Comparison of ENCODE assay signal across 33 cellular contexts in genomic region chr21:37746849-37747248, GRCh38.
DNase-seq lines count a peak whose midpoint lies in the region; ATAC-seq, FAIRE-seq and TF ChIP-seq lines count a peak whose summit lies in the region.
"Had no signal": no experiment of that assay in that cellular context is flagged by ENCODE, and none has a peak within 500 bp of the region (broad histone marks: within the 10 kb centered on the region; RNA-seq: fewer than 3 reads in every experiment).

No MANE protein-coding gene starts in this region.

- no peak overlapping the region for H2BK5ac ChIP-seq in neuronal stem cell (ENCODE audit: low read length)

- H2AFZ ChIP-seq in HepG2 (ENCODE audit: low read length) (no peak overlapping the region), neuronal stem cell (ENCODE audit: low read length) (no peak overlapping the region)

- H3K79me1 ChIP-seq in neuronal stem cell (ENCODE audit: low read depth, low read length), result no peaks in the 10 kb centered on the region

- no peak overlapping the region for H4K8ac ChIP-seq in neuronal stem cell (ENCODE audit: low read depth, low read length)

- CTCF ChIA-PET in HepG2 (lab: Yijun Ruan, JAX; ENCODE audit: low intra/inter-chr PET ratio, low total read pairs), result no interaction called here

- no peak overlapping the region for H2BK15ac ChIP-seq in neuronal stem cell (ENCODE audit: low read length)

- DNase-seq in HepG2 (ENCODE audit: low spot score) (no peak), right lobe of liver (no peak), astrocyte of the cerebellum (ENCODE audit: low read depth) (no peak), foreskin keratinocyte (no peak), neuronal stem cell (ENCODE audit: low spot score) (no peak), NCI-H1092 (lab: John Stamatoyannopoulos, UW) (no peak)
- no peak for DNase-seq in stimulated activated naive CD8-positive, alpha-beta T cell treated with anti-CD3 and anti-CD28 coated beads, Interleukin-15, amount 100 ng/mL, for 72 hours
- DNase-seq: activated CD8-positive, alpha-beta T cell treated with anti-CD3 and anti-CD28 coated beads, Interleukin-2, amount 10 ng/mL, durations not matched to agents 7 days and 5 days; AML-193; CD8-positive, alpha-beta T cell; cortex of kidney; effector memory CD4-positive, alpha-beta T cell; EL; erythroblast; foreskin fibroblast; NCI-H1417 treated with DMSO at 0.1 percent for 48 hours; NCI-H2081; NCI-H2227 treated with DMSO at 0.1 percent for 48 hours; NCI-H526 treated with DMSO at 0.1 percent for 48 hours; pancreas; Peyer's patch; retina; SHP77 treated with DMSO at 0.1 percent for 48 hours; stimulated activated CD4-positive, alpha-beta T cell treated with anti-CD3 and anti-CD28 coated beads, Interleukin-1b, Interleukin-23, amount 100 ng/mL, for 48 hours; stimulated activated naive CD8-positive, alpha-beta T cell treated with anti-CD3 and anti-CD28 coated beads, Interleukin-15, Interleukin-2, amounts not matched to agents 100 U/mL and 50 U/mL, for 24 hours had no signal

- H3K27ac ChIP-seq in HepG2 (ENCODE audit: extremely low read length, insufficient read depth, low read length), result no peak overlapping the region
- H3K27ac ChIP-seq in right lobe of liver, result no peak overlapping the region
- no peak overlapping the region for H3K27ac ChIP-seq in foreskin keratinocyte
- H3K27ac ChIP-seq in neuronal stem cell (replicated peaks; ENCODE audit: low read length), result no peak overlapping the region
- H3K27ac ChIP-seq: pancreas, Peyer's patch, thoracic aorta had no signal

- H3K4me1 Mint-ChIP-seq in stimulated activated naive CD8-positive, alpha-beta T cell treated with anti-CD3 and anti-CD28 coated beads, Interleukin-15, amount 100 ng/mL, for 72 hours, result no peaks in the 10 kb centered on the region
- H3K4me1 Mint-ChIP-seq: activated naive CD4-positive, alpha-beta T cell treated with anti-CD3 and anti-CD28 coated beads, Interleukin-2, amount 50 U/mL, for 24 hours had no signal

- H3K9me3 ChIP-seq in HepG2 (ENCODE audit: low read length) (no peaks in the 10 kb centered on the region), right lobe of liver (no peaks in the 10 kb centered on the region), neuronal stem cell (replicated peaks in 1 of 2; ENCODE audit: control insufficient read depth in 2 of 2, insufficient read depth in 1 of 2, low read depth in 1 of 2, low read length in 2 of 2) (no peaks in the 10 kb centered on the region)
- H3K9me3 ChIP-seq: pancreas, Peyer's patch, thoracic aorta had no signal

- ATAC-seq in HepG2, result peak; percentile 57; the same call in 1 of the 3 replicates
- no peak for ATAC-seq in right lobe of liver
- no peak for ATAC-seq in foreskin keratinocyte
- no peak for ATAC-seq in HG02642 (IDR thresholded peaks at IDR 0.05; ENCODE audit: poor library complexity, unreplicated experiment)
- ATAC-seq in stimulated activated naive CD8-positive, alpha-beta T cell treated with anti-CD3 and anti-CD28 coated beads, Interleukin-15, amount 100 ng/mL, for 72 hours, result no peak
- ATAC-seq: activated CD8-positive, alpha-beta T cell treated with anti-CD3 and anti-CD28 coated beads, Interleukin-2, amount 10 ng/mL, durations not matched to agents 7 days and 5 days; CD8-positive, alpha-beta T cell; natural killer cell treated with Interleukin-12 subunit alpha and Interleukin-12 subunit beta and Interleukin-15 and Interleukin-18, amount 100 ng/mL, for 72 hours; pancreas; stimulated activated naive CD8-positive, alpha-beta T cell treated with anti-CD3 and anti-CD28 coated beads, Interleukin-15, Interleukin-2, amounts not matched to agents 100 U/mL and 50 U/mL, for 24 hours had no signal

- H2BK120ac ChIP-seq in neuronal stem cell (ENCODE audit: low read depth, low read length), result no peak overlapping the region

- no TSS peak for BruUV-seq in HepG2 (replicated peaks; lab: Mats Ljungman, UMichigan)

- H3K27me3 Mint-ChIP-seq in stimulated activated naive CD8-positive, alpha-beta T cell treated with anti-CD3 and anti-CD28 coated beads, Interleukin-15, amount 100 ng/mL, for 72 hours, result peaks cover 17% of the 10 kb centered on the region

- H3K14ac ChIP-seq in neuronal stem cell (ENCODE audit: low read length), result no peak overlapping the region

- H3K4me2 ChIP-seq in HepG2 (ENCODE audit: low read depth, low read length) (no peak overlapping the region), neuronal stem cell (ENCODE audit: insufficient read depth, low read length, poor library complexity, severe bottlenecking) (no peak overlapping the region)

- no peaks in the 10 kb centered on the region for H3K79me2 ChIP-seq in HepG2 (ENCODE audit: insufficient read depth, low read length)

- H4K91ac ChIP-seq in neuronal stem cell (ENCODE audit: low read depth, low read length, poor library complexity), result no peak overlapping the region

- H2BK12ac ChIP-seq in neuronal stem cell (ENCODE audit: low read length), result no peak overlapping the region

- no peaks in the 10 kb centered on the region for H3K9me3 Mint-ChIP-seq in stimulated activated naive CD8-positive, alpha-beta T cell treated with anti-CD3 and anti-CD28 coated beads, Interleukin-15, amount 100 ng/mL, for 72 hours
- H3K9me3 Mint-ChIP-seq: activated naive CD4-positive, alpha-beta T cell treated with anti-CD3 and anti-CD28 coated beads, Interleukin-2, amount 50 U/mL, for 24 hours; activated T-helper 2 cell treated with anti-CD3 and anti-CD28 coated beads, Interferon-gamma antibody, Interleukin-2, Interleukin-4, amounts not matched to agents 10 μg/mL and 5 μg/mL and 100 μg/mL, durations not matched to agents 14 hours and 24 hours and 36 hours; CD8-positive, alpha-beta T cell; natural killer cell treated with Interleukin-12 subunit alpha and Interleukin-12 subunit beta and Interleukin-15 and Interleukin-18, amount 100 ng/mL, for 72 hours had no signal

- no peak overlapping the region for H2AK5ac ChIP-seq in neuronal stem cell (ENCODE audit: low read depth, low read length)

- TF ChIP-seq CTCF in HepG2 (CRISPR knock-in tag; IDR thresholded peaks at IDR 0.05) (no peak), right lobe of liver (IDR thresholded peaks at IDR 0.05) (no peak), astrocyte of the cerebellum (IDR thresholded peaks at IDR 0.05; ENCODE audit: low read depth, low read length, missing control alignments) (peak; percentile 15), foreskin keratinocyte (conservative IDR thresholded peaks at IDR 0.05) (peak; percentile 13)

- no peak overlapping the region for H3K4ac ChIP-seq in neuronal stem cell (ENCODE audit: low read length)

- intact Hi-C loops in HepG2 (cut with micrococcal nuclease; ENCODE audit: unreplicated experiment), result no loop called here
- intact Hi-C loops in right lobe of liver (cut with DNase I), result no loop called here

- H3K9ac ChIP-seq in HepG2 (ENCODE audit: insufficient read depth, low read depth, low read length), result no peak overlapping the region
- H3K9ac ChIP-seq in neuronal stem cell (ENCODE audit: low read depth, low read length, poor library complexity), result no peak overlapping the region

- WGBS in HepG2 (ENCODE audit: low lambda C conversion rate), result 26% methylated on average over 2 of the region's 2 CpGs
- 86% methylated on average over 2 of the region's 2 CpGs for WGBS in right lobe of liver (ENCODE audit: insufficient coverage, low coverage, low lambda C conversion rate, missing lambda C conversion rate)
- no CpG with 5 or more reads among the region's 2 CpGs for WGBS in neuronal stem cell (ENCODE audit: extremely low coverage in 2 of 2, insufficient read length in 2 of 2, insufficient replicate concordance in 1 of 2), 2 donors

- H3K27me3 ChIP-seq in HepG2 (ENCODE audit: control insufficient read depth in 1 of 2, insufficient read depth in 2 of 2, low read length in 2 of 2), result no peaks in the 10 kb centered on the region; a peak in 1 of 5 replicates
- H3K27me3 ChIP-seq in right lobe of liver, result no peaks in the 10 kb centered on the region
- H3K27me3 ChIP-seq in foreskin keratinocyte, result no peaks in the 10 kb centered on the region
- no peaks in the 10 kb centered on the region for H3K27me3 ChIP-seq in neuronal stem cell (ENCODE audit: control insufficient read depth in 3 of 3, insufficient read depth in 3 of 3, low read depth in 1 of 3, low read length in 3 of 3)
- H3K27me3 ChIP-seq: Peyer's patch had no signal

- TF ChIP-seq EP300 in HepG2 (IDR thresholded peaks at IDR 0.05; ENCODE audit: low read depth in 2 of 2, low read length in 2 of 2) (no peak), HepG2 (CRISPR knock-in tag; IDR thresholded peaks at IDR 0.05; ENCODE audit: borderline replicate concordance) (no peak)

- H3K23ac ChIP-seq in neuronal stem cell (ENCODE audit: low read depth, low read length, poor library complexity), result no peak overlapping the region

- TF ChIP-seq RAD21 in HepG2 (CRISPR knock-in tag; IDR thresholded peaks at IDR 0.05), result no peak

- H3K4me3 Mint-ChIP-seq in stimulated activated naive CD8-positive, alpha-beta T cell treated with anti-CD3 and anti-CD28 coated beads, Interleukin-15, amount 100 ng/mL, for 72 hours, result no peak overlapping the region
- H3K4me3 Mint-ChIP-seq: activated CD8-positive, alpha-beta T cell treated with anti-CD3 and anti-CD28 coated beads, Interleukin-2, amount 10 ng/mL, durations not matched to agents 7 days and 5 days; activated naive CD4-positive, alpha-beta T cell treated with anti-CD3 and anti-CD28 coated beads, Interleukin-2, amount 50 U/mL, for 24 hours; CD8-positive, alpha-beta T cell; natural killer cell treated with Interleukin-12 subunit alpha and Interleukin-12 subunit beta and Interleukin-15 and Interleukin-18, amount 100 ng/mL, for 72 hours had no signal

- H3K36me3 ChIP-seq in HepG2 (replicated peaks in 1 of 2; ENCODE audit: control insufficient read depth in 1 of 2, insufficient read depth in 2 of 2, low read length in 2 of 2) (no peaks in the 10 kb centered on the region), right lobe of liver (no peaks in the 10 kb centered on the region), neuronal stem cell (replicated peaks in 1 of 2; ENCODE audit: control insufficient read depth in 2 of 2, insufficient read depth in 2 of 2, low read length in 2 of 2) (no peaks in the 10 kb centered on the region)
- H3K36me3 ChIP-seq: pancreas, Peyer's patch, thoracic aorta had no signal

- no peak overlapping the region for H3K18ac ChIP-seq in neuronal stem cell (ENCODE audit: low read length)

- TF ChIP-seq POLR2A in HepG2 (IDR thresholded peaks at IDR 0.05; ENCODE audit: insufficient read depth in 1 of 2, low read depth in 2 of 2, low read length in 2 of 2), result no peak
- no peak for TF ChIP-seq POLR2A in right lobe of liver (IDR thresholded peaks at IDR 0.05)

- H3K4me1 ChIP-seq in HepG2 (ENCODE audit: insufficient read depth, low read length) (peaks cover 8% of the 10 kb centered on the region), right lobe of liver (no peaks in the 10 kb centered on the region), foreskin keratinocyte (no peaks in the 10 kb centered on the region), neuronal stem cell (ENCODE audit: control insufficient read depth in 2 of 2, insufficient read depth in 1 of 2, low read depth in 1 of 2, low read length in 2 of 2) (no peaks in the 10 kb centered on the region)
- H3K4me1 ChIP-seq: pancreas, Peyer's patch had no signal

- H3K27ac Mint-ChIP-seq in stimulated activated naive CD8-positive, alpha-beta T cell treated with anti-CD3 and anti-CD28 coated beads, Interleukin-15, amount 100 ng/mL, for 72 hours, result no peak overlapping the region
- H3K27ac Mint-ChIP-seq: activated CD8-positive, alpha-beta T cell treated with anti-CD3 and anti-CD28 coated beads, Interleukin-2, amount 10 ng/mL, durations not matched to agents 7 days and 5 days; activated naive CD4-positive, alpha-beta T cell treated with anti-CD3 and anti-CD28 coated beads, Interleukin-2, amount 50 U/mL, for 24 hours; activated T-helper 2 cell treated with anti-CD3 and anti-CD28 coated beads, Interferon-gamma antibody, Interleukin-2, Interleukin-4, amounts not matched to agents 10 μg/mL and 5 μg/mL and 100 μg/mL, durations not matched to agents 14 hours and 24 hours and 36 hours; CD8-positive, alpha-beta T cell; natural killer cell treated with Interleukin-12 subunit alpha and Interleukin-12 subunit beta and Interleukin-15 and Interleukin-18, amount 100 ng/mL, for 72 hours had no signal

- POLR2A ChIA-PET in HepG2 (lab: Yijun Ruan, JAX), result no interaction called here

- FAIRE-seq in HepG2 (lab: Jason Lieb, UNC), result no peak
- FAIRE-seq: A204.1, GM12891, pancreas, urothelium cell line had no signal

- H3K4me3 ChIP-seq in HepG2 (replicated peaks in 1 of 3; ENCODE audit: insufficient read depth in 1 of 3, low read depth in 2 of 3, low read length in 3 of 3) (no peak overlapping the region), right lobe of liver (no peak overlapping the region), astrocyte of the cerebellum (ENCODE audit: low read depth, low read length) (no peak overlapping the region), neuronal stem cell (ENCODE audit: low read length in 2 of 2) (peak overlapping the region in 1 of 2 donors; percentile 44)
- H3K4me3 ChIP-seq: pancreas, Peyer's patch, thoracic aorta had no signal

- in situ Hi-C loops in HepG2 (cut with HindIII; ENCODE audit: extremely low pct_ligation_motif_present, low pct_unique_long_range_greater_than_20kb) (no loop called here), astrocyte of the cerebellum (cut with HindIII; ENCODE audit: low sequenced_read_pairs) (no loop called here)

- H4K20me1 ChIP-seq in HepG2 (ENCODE audit: insufficient read depth, low read length), result no peaks in the 10 kb centered on the region

Comparison
In these comparisons a context has a peak if more than half of its experiments do, and no peak if none do; other contexts are left out.
1. CTCF ChIP-seq: peak in astrocyte of the cerebellum (single experiment) and foreskin keratinocyte (single experiment); none in HepG2 (single experiment) and right lobe of liver (0 of 4).